12 cellular contexts compared by ENCODE assay signal in the genomic region with DNA sequence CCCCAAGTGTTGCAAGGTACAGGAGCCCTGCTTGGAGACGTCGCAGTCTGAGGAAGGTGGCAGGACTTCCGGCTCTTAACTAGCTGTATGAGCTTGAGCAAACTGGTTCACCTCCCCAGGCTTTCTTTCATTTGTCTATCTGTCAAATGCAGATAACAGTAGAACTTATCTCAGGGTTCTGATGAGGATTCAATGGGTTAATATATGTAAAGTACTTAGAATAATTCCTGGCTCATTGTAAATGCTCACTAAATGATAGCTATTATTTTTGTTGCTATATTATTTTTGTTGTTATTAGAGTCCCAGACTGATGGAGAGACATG.
DNase-seq lines count a peak whose midpoint lies in the region; ATAC-seq and TF ChIP-seq lines count a peak whose summit lies in the region.
"Had no signal": no experiment of that assay in that cellular context is flagged by ENCODE, and none has a peak within 500 bp of the region (broad histone marks: within the 10 kb centered on the region; RNA-seq: fewer than 3 reads in every experiment).

No MANE protein-coding gene starts in this region.

- H3K4me1 ChIP-seq in breast epithelium (peaks cover 0 to 13% of the 10 kb centered on the region in 2 donors), mammary epithelial cell (ENCODE audit: insufficient read depth, low read length) (peaks cover 3% of the 10 kb centered on the region), gastroesophageal sphincter (peaks cover 0 to 89% (median 54%) of the 10 kb centered on the region in 3 donors), upper lobe of right lung (peaks cover 49% of the 10 kb centered on the region)

- no peaks in the 10 kb centered on the region for H3K36me3 Mint-ChIP-seq in progenitor cell of endocrine pancreas (ENCODE audit: insufficient read depth)
- no peaks in the 10 kb centered on the region for H3K36me3 Mint-ChIP-seq in activated T-helper 17 cell treated with anti-CD3 and anti-CD28 coated beads, Interleukin-2, amount 50 U/mL, for 72 hours (ENCODE audit: low read depth)
- H3K36me3 Mint-ChIP-seq: activated naive CD8-positive, alpha-beta T cell treated with anti-CD3 and anti-CD28 coated beads for 36 hours had no signal

- H3K79me2 ChIP-seq in mammary epithelial cell (ENCODE audit: insufficient read depth, low read length): no peaks in the 10 kb centered on the region

- H3K4me1 Mint-ChIP-seq in progenitor cell of endocrine pancreas (ENCODE audit: low read depth): peaks cover 20% of the 10 kb centered on the region
- H3K4me1 Mint-ChIP-seq in activated T-helper 17 cell treated with anti-CD3 and anti-CD28 coated beads, Interleukin-2, amount 50 U/mL, for 72 hours: no peaks in the 10 kb centered on the region
- H3K4me1 Mint-ChIP-seq: activated naive CD8-positive, alpha-beta T cell treated with anti-CD3 and anti-CD28 coated beads for 36 hours had no signal

- H3K27ac ChIP-seq in breast epithelium (peak overlapping the region; percentile 89 to 97), mammary epithelial cell (ENCODE audit: insufficient read depth, low read depth, low read length) (no peak overlapping the region), gastroesophageal sphincter (peak overlapping the region in 3 of 4 donors; percentile 72 to 85 (median 82)), upper lobe of right lung (peak overlapping the region; percentile 70)

- TF ChIP-seq EP300 in gastroesophageal sphincter (IDR thresholded peaks at IDR 0.05): no peak

- no peak for DNase-seq in breast epithelium (ENCODE audit: low spot score in 2 of 2)
- DNase-seq in mammary epithelial cell: no peak
- no peak for DNase-seq in progenitor cell of endocrine pancreas (ENCODE audit: low spot score, unreplicated experiment)
- DNase-seq in upper lobe of right lung: no peak
- no peak for DNase-seq in DMS53 (lab: John Stamatoyannopoulos, UW)
- DNase-seq: 8988T; activated naive CD8-positive, alpha-beta T cell treated with anti-CD3 and anti-CD28 coated beads for 36 hours; stimulated activated CD4-positive, alpha-beta T cell treated with anti-CD3 and anti-CD28 coated beads, Interleukin-4, amount 100 ng/mL, for 4 hours had no signal

- H3K4me2 ChIP-seq in mammary epithelial cell (ENCODE audit: insufficient read depth, low read depth, low read length): no peak overlapping the region

- H3K4me3 ChIP-seq in breast epithelium (no peak overlapping the region), mammary epithelial cell (replicated peaks in 1 of 3; ENCODE audit: insufficient read depth in 1 of 3, low read depth in 2 of 3, low read length in 3 of 3) (no peak overlapping the region), gastroesophageal sphincter (no peak overlapping the region), upper lobe of right lung (no peak overlapping the region)

- TF ChIP-seq CTCF in breast epithelium (IDR thresholded peaks at IDR 0.05): no peak
- TF ChIP-seq CTCF in mammary epithelial cell (conservative IDR thresholded peaks at IDR 0.05 in 1 of 2, IDR thresholded peaks at IDR 0.05 in 1 of 2; ENCODE audit: extremely low read depth in 1 of 2, insufficient read depth in 1 of 2, low read depth in 1 of 2, low read length in 2 of 2): no peak
- TF ChIP-seq CTCF in gastroesophageal sphincter (IDR thresholded peaks at IDR 0.05): no peak
- no peak for TF ChIP-seq CTCF in progenitor cell of endocrine pancreas (IDR thresholded peaks at IDR 0.05; ENCODE audit: unreplicated experiment)
- no peak for TF ChIP-seq CTCF in upper lobe of right lung (IDR thresholded peaks at IDR 0.05)

- BruUV-seq in mammary epithelial cell (replicated peaks; lab: Mats Ljungman, UMichigan): no TSS peak

- ATAC-seq in gastroesophageal sphincter (no peak), upper lobe of right lung (no peak), HG02571 (IDR thresholded peaks at IDR 0.05; ENCODE audit: unreplicated experiment) (no peak)
- no peak for ATAC-seq in activated T-helper 17 cell treated with anti-CD3 and anti-CD28 coated beads, Interleukin-2, amount 50 U/mL, for 72 hours (replicated peaks)

- in situ Hi-C loops in mammary epithelial cell (cut with MboI; ENCODE audit: low sequenced_read_pairs in 2 of 2): no loop called here

- H3K27me3 ChIP-seq in breast epithelium (no peaks in the 10 kb centered on the region), mammary epithelial cell (ENCODE audit: insufficient read depth, low read length) (no peaks in the 10 kb centered on the region), gastroesophageal sphincter (no peaks in the 10 kb centered on the region), upper lobe of right lung (no peaks in the 10 kb centered on the region)

- H3K36me3 ChIP-seq in breast epithelium (no peaks in the 10 kb centered on the region), mammary epithelial cell (ENCODE audit: insufficient read depth, low read length) (no peaks in the 10 kb centered on the region), gastroesophageal sphincter (peaks cover 0 to 7% of the 10 kb centered on the region in 2 donors), upper lobe of right lung (no peaks in the 10 kb centered on the region)

- peak overlapping the region; percentile 46 for H3K27ac Mint-ChIP-seq in progenitor cell of endocrine pancreas
- H3K27ac Mint-ChIP-seq in activated T-helper 17 cell treated with anti-CD3 and anti-CD28 coated beads, Interleukin-2, amount 50 U/mL, for 72 hours: no peak overlapping the region
- H3K27ac Mint-ChIP-seq: activated naive CD8-positive, alpha-beta T cell treated with anti-CD3 and anti-CD28 coated beads for 36 hours; stimulated activated naive CD8-positive, alpha-beta T cell treated with anti-CD3 and anti-CD28 coated beads, Interleukin-15, Interleukin-2, amounts not matched to agents 100 ng/mL and 50 ng/mL, for 24 hours had no signal

- H3K9me3 Mint-ChIP-seq in progenitor cell of endocrine pancreas (ENCODE audit: low read depth): no peaks in the 10 kb centered on the region
- no peaks in the 10 kb centered on the region for H3K9me3 Mint-ChIP-seq in activated T-helper 17 cell treated with anti-CD3 and anti-CD28 coated beads, Interleukin-2, amount 50 U/mL, for 72 hours
- H3K9me3 Mint-ChIP-seq: activated naive CD8-positive, alpha-beta T cell treated with anti-CD3 and anti-CD28 coated beads for 36 hours; stimulated activated naive CD8-positive, alpha-beta T cell treated with anti-CD3 and anti-CD28 coated beads, Interleukin-15, Interleukin-2, amounts not matched to agents 100 ng/mL and 50 ng/mL, for 24 hours had no signal

- H3K4me3 Mint-ChIP-seq in progenitor cell of endocrine pancreas (ENCODE audit: low read depth): no peak overlapping the region
- H3K4me3 Mint-ChIP-seq in activated T-helper 17 cell treated with anti-CD3 and anti-CD28 coated beads, Interleukin-2, amount 50 U/mL, for 72 hours: no peak overlapping the region
- H3K4me3 Mint-ChIP-seq: activated naive CD8-positive, alpha-beta T cell treated with anti-CD3 and anti-CD28 coated beads for 36 hours; stimulated activated naive CD8-positive, alpha-beta T cell treated with anti-CD3 and anti-CD28 coated beads, Interleukin-15, Interleukin-2, amounts not matched to agents 100 ng/mL and 50 ng/mL, for 24 hours had no signal

- 97% methylated on average over 3 of the region's 3 CpGs for WGBS in mammary epithelial cell (ENCODE audit: low coverage, missing lambda C conversion rate)
- 68 to 86% methylated on average over 1 to 3 of the region's 3 CpGs for WGBS in gastroesophageal sphincter (ENCODE audit: low coverage in 1 of 2), 2 donors

- TF ChIP-seq POLR2A in breast epithelium (IDR thresholded peaks at IDR 0.05) (no peak), gastroesophageal sphincter (IDR thresholded peaks at IDR 0.05) (no peak)

- H2AFZ ChIP-seq in mammary epithelial cell (ENCODE audit: low read depth, low read length): no peak overlapping the region

- no peaks in the 10 kb centered on the region for H3K27me3 Mint-ChIP-seq in progenitor cell of endocrine pancreas
- no peaks in the 10 kb centered on the region for H3K27me3 Mint-ChIP-seq in activated T-helper 17 cell treated with anti-CD3 and anti-CD28 coated beads, Interleukin-2, amount 50 U/mL, for 72 hours
- H3K27me3 Mint-ChIP-seq: activated naive CD8-positive, alpha-beta T cell treated with anti-CD3 and anti-CD28 coated beads for 36 hours; stimulated activated naive CD8-positive, alpha-beta T cell treated with anti-CD3 and anti-CD28 coated beads, Interleukin-15, Interleukin-2, amounts not matched to agents 100 ng/mL and 50 ng/mL, for 24 hours had no signal

- no peaks in the 10 kb centered on the region for H4K20me1 ChIP-seq in mammary epithelial cell (ENCODE audit: insufficient read depth, low read length)

- H3K9me3 ChIP-seq in breast epithelium (no peaks in the 10 kb centered on the region), mammary epithelial cell (replicated peaks; ENCODE audit: insufficient read depth, low read length) (no peaks in the 10 kb centered on the region), gastroesophageal sphincter (no peaks in the 10 kb centered on the region), upper lobe of right lung (no peaks in the 10 kb centered on the region)

- dilution Hi-C loops in mammary epithelial cell (cut with HindIII; ENCODE audit: low sequenced_read_pairs): no loop called here

- intact Hi-C loops in breast epithelium (cut with DNase I; ENCODE audit: low total_unique reads): no loop called here
- intact Hi-C loops in mammary epithelial cell (cut with micrococcal nuclease): no loop called here
- intact Hi-C loops in upper lobe of right lung (cut with DNase I): no loop called here

- CTCF ChIA-PET in mammary epithelial cell (lab: Charles Lee; ENCODE audit: low non-redundant PET): no interaction called here

- H3K9ac ChIP-seq in mammary epithelial cell (ENCODE audit: insufficient read depth, low read length): no peak overlapping the region
